10 cellular contexts compared by ENCODE assay signal in genomic region chr18:22694954-22695353, GRCh38.
DNase-seq lines count a peak whose midpoint lies in the region; ATAC-seq and TF ChIP-seq lines count a peak whose summit lies in the region.
"Had no signal": no experiment of that assay in that cellular context is flagged by ENCODE, and none has a peak within 500 bp of the region (broad histone marks: within the 10 kb centered on the region; RNA-seq: fewer than 3 reads in every experiment).

No MANE protein-coding gene starts in this region.

- H3K36me3 ChIP-seq in breast epithelium (no peaks in the 10 kb centered on the region), aorta (ENCODE audit: control insufficient read depth in 1 of 2, insufficient read depth in 2 of 2, low read length in 1 of 2) (no peaks in the 10 kb centered on the region)

- no peak overlapping the region for H3K27ac ChIP-seq in breast epithelium
- no peak overlapping the region for H3K27ac ChIP-seq in aorta (ENCODE audit: low read depth in 1 of 2, low read length in 2 of 2)

- H3K4me3 Mint-ChIP-seq in MCF 10A (ENCODE audit: unreplicated experiment) (peak overlapping the region; percentile 51), T-helper 17 cell (no peak overlapping the region)

- H3K36me3 Mint-ChIP-seq in MCF 10A (ENCODE audit: insufficient read depth, unreplicated experiment): no peaks in the 10 kb centered on the region
- no peaks in the 10 kb centered on the region for H3K36me3 Mint-ChIP-seq in T-helper 17 cell (ENCODE audit: low read depth)

- no peaks in the 10 kb centered on the region for H3K27me3 ChIP-seq in breast epithelium
- no peaks in the 10 kb centered on the region for H3K27me3 ChIP-seq in aorta (ENCODE audit: control insufficient read depth in 1 of 2, insufficient read depth in 2 of 2, low read length in 1 of 2)

- no peak for TF ChIP-seq POLR2A in breast epithelium (IDR thresholded peaks at IDR 0.05)

- 75 to 77% methylated on average over 8 of the region's 8 CpGs for WGBS in aorta, 2 donors

- no peaks in the 10 kb centered on the region for H3K9me3 Mint-ChIP-seq in MCF 10A (ENCODE audit: unreplicated experiment)

- peak; percentile 78 for ATAC-seq in aorta (ENCODE audit: low FRiP score)
- no peak for ATAC-seq in HG03108 (IDR thresholded peaks at IDR 0.05; ENCODE audit: unreplicated experiment)
- ATAC-seq in T-helper 17 cell: no peak

- POLR2A ChIA-PET in MCF 10A (lab: Yijun Ruan, JAX): interaction anchor here (0.7 to 1.4 kb wide), 4 partner anchors 8 to 229 kb away, joined by 3 to 4 read pairs (median 4); no protein-coding TSS in a partner anchor

- no peaks in the 10 kb centered on the region for H3K27me3 Mint-ChIP-seq in MCF 10A (ENCODE audit: insufficient read depth, unreplicated experiment)
- H3K27me3 Mint-ChIP-seq in T-helper 17 cell: no peaks in the 10 kb centered on the region

- H3K4me3 ChIP-seq in breast epithelium (no peak overlapping the region), aorta (ENCODE audit: low read length in 2 of 2) (no peak overlapping the region)

- intact Hi-C loops in MCF 10A (cut with micrococcal nuclease) (no loop called here), breast epithelium (cut with DNase I; ENCODE audit: low total_unique reads) (no loop called here), aorta (cut with DNase I) (no loop called here)

- CTCF ChIA-PET in MCF 10A (lab: Yijun Ruan, JAX): interaction anchor here (0.6 to 1.4 kb wide), 4 partner anchors 9 to 156 kb away, joined by 3 to 9 read pairs (median 3); no protein-coding TSS in a partner anchor

- DNase-seq in MCF 10A (ENCODE audit: unreplicated experiment) (peak; percentile 95), breast epithelium (ENCODE audit: low spot score in 2 of 2) (no peak), amniotic stem cell (lab: John Stamatoyannopoulos, UW) (peak; percentile 94), iPS DF 19.7 (ENCODE audit: low read depth, low spot score) (peak; percentile 9), aorta (peak; percentile 79 to 81), T-helper 17 cell (no peak)
- no peak for DNase-seq in effector CD8-positive, alpha-beta T cell (lab: John Stamatoyannopoulos, UW)
- DNase-seq: midbrain, NCI-H446 treated with DMSO at 0.1 percent for 48 hours had no signal

- BruUV-seq in MCF 10A (replicated peaks; lab: Mats Ljungman, UMichigan): no TSS peak

- TF ChIP-seq CTCF in MCF 10A (IDR thresholded peaks at IDR 0.05; ENCODE audit: unreplicated experiment) (no peak), breast epithelium (IDR thresholded peaks at IDR 0.05) (no peak)

- H3K4me1 ChIP-seq in breast epithelium (no peaks in the 10 kb centered on the region), aorta (ENCODE audit: control insufficient read depth in 1 of 2, insufficient read depth in 2 of 2, low read length in 2 of 2) (no peaks in the 10 kb centered on the region)

- no peaks in the 10 kb centered on the region for H3K9me3 ChIP-seq in breast epithelium
- no peaks in the 10 kb centered on the region for H3K9me3 ChIP-seq in aorta (ENCODE audit: control insufficient read depth, low read length)
- no peaks in the 10 kb centered on the region for H3K9me3 ChIP-seq in T-helper 17 cell (ENCODE audit: control insufficient read depth, low read length, poor library complexity, severe bottlenecking)

- no peak overlapping the region for H3K27ac Mint-ChIP-seq in MCF 10A (ENCODE audit: low read depth, unreplicated experiment)
- H3K27ac Mint-ChIP-seq in T-helper 17 cell: no peak overlapping the region

- H3K4me1 Mint-ChIP-seq in MCF 10A (ENCODE audit: insufficient read depth, unreplicated experiment) (peaks cover 8% of the 10 kb centered on the region), T-helper 17 cell (no peaks in the 10 kb centered on the region)

Comparison
In these comparisons a context has a peak if more than half of its experiments do, and no peak if none do; other contexts are left out.
1. DNase-seq: peak in MCF 10A (single experiment), amniotic stem cell (single experiment), iPS DF 19.7 (single experiment) and aorta (2 of 2); none in breast epithelium (0 of 2), T-helper 17 cell (0 of 3) and effector CD8-positive, alpha-beta T cell (single experiment).